Comparison of ENCODE assay signal across 8 cellular contexts in genomic region chr12:111596985-111597730, GRCh38. TPM values are rescaled to one million over a fixed set of nuclear protein-coding genes. Genes with fewer than 3 reads are reported as not detected.
A peak's percentile ranks its signal among the peaks of the same experiment; 100 is the strongest.
DNase-seq lines count a peak whose midpoint lies in the region; ATAC-seq, FAIRE-seq and TF ChIP-seq lines count a peak whose summit lies in the region.

No MANE protein-coding gene starts in this region.

- peaks cover 58% of the 10 kb centered on the region for H4K20me1 ChIP-seq in astrocyte (ENCODE audit: insufficient read depth, low read length)

- H3K27me3 ChIP-seq in HUES64 (ENCODE audit: insufficient read depth, low read length) (no peaks in the 10 kb centered on the region), astrocyte (ENCODE audit: insufficient read depth, low read length) (no peaks in the 10 kb centered on the region), right atrium auricular region (no peaks in the 10 kb centered on the region)

- H3K27me3 Mint-ChIP-seq in astrocyte (ENCODE audit: low read depth, unreplicated experiment), result no peaks in the 10 kb centered on the region

- no peak for ATAC-seq in GM19455 (IDR thresholded peaks at IDR 0.05; ENCODE audit: unreplicated experiment)

- peaks cover 80% of the 10 kb centered on the region for H3K79me2 ChIP-seq in astrocyte (ENCODE audit: insufficient read depth, low read length)

- peak overlapping the region; percentile 98 for H3K4me3 Mint-ChIP-seq in astrocyte (ENCODE audit: unreplicated experiment)

- H3K4me2 ChIP-seq in astrocyte (ENCODE audit: low read length), result peak overlapping the region; percentile 97

- no peak for FAIRE-seq in astrocyte (lab: Jason Lieb, UNC)

- H3K9me3 ChIP-seq in HUES64 (ENCODE audit: insufficient read depth, low read depth, low read length), result no peaks in the 10 kb centered on the region
- no peaks in the 10 kb centered on the region for H3K9me3 ChIP-seq in astrocyte (ENCODE audit: insufficient read depth, low read depth, low read length)
- no peaks in the 10 kb centered on the region for H3K9me3 ChIP-seq in right atrium auricular region

- H3K9ac ChIP-seq in HUES64 (ENCODE audit: low read depth, low read length) (peak overlapping the region; percentile 70), astrocyte (ENCODE audit: low read length) (peak overlapping the region; percentile 96)

- peak overlapping the region; percentile 66 for H2AFZ ChIP-seq in astrocyte (ENCODE audit: low read depth, low read length)

- TF ChIP-seq CTCF in astrocyte (IDR thresholded peaks at IDR 0.05; ENCODE audit: insufficient read depth, low read depth, low read length), result no peak
- no peak for TF ChIP-seq CTCF in right atrium auricular region (IDR thresholded peaks at IDR 0.05)

- H3K4me1 ChIP-seq in HUES64 (ENCODE audit: insufficient read depth, low read length), result peaks cover 26% of the 10 kb centered on the region
- H3K4me1 ChIP-seq in astrocyte (ENCODE audit: insufficient read depth, low read length), result peaks cover 12% of the 10 kb centered on the region
- peaks cover 0 to 46% of the 10 kb centered on the region in 2 donors for H3K4me1 ChIP-seq in right atrium auricular region

- WGBS in HUES64, result 3% methylated on average over 27 of the region's 27 CpGs

- H3K4me3 ChIP-seq in HUES64 (ENCODE audit: low read length) (peak overlapping the region; percentile 94), astrocyte (ENCODE audit: insufficient read depth, low read depth, low read length) (peak overlapping the region; percentile 88), right atrium auricular region (peak overlapping the region; percentile 92 to 96)

- no peaks in the 10 kb centered on the region for H3K9me3 Mint-ChIP-seq in astrocyte (ENCODE audit: unreplicated experiment)

- H3K27ac ChIP-seq in HUES64 (ENCODE audit: low read depth, low read length), result peak overlapping the region; percentile 78; the same call in 1 of the 2 replicates
- H3K27ac ChIP-seq in astrocyte (ENCODE audit: low read depth, low read length), result peak overlapping the region; percentile 99
- peak overlapping the region; percentile 93 to 96 for H3K27ac ChIP-seq in right atrium auricular region

- H3K27ac Mint-ChIP-seq in astrocyte (ENCODE audit: unreplicated experiment), result peak overlapping the region; percentile 96

- H3K36me3 Mint-ChIP-seq in astrocyte (ENCODE audit: low read depth, unreplicated experiment), result no peaks in the 10 kb centered on the region

- no peaks in the 10 kb centered on the region for H3K36me3 ChIP-seq in HUES64 (ENCODE audit: insufficient read depth, low read length)
- no peaks in the 10 kb centered on the region for H3K36me3 ChIP-seq in astrocyte (ENCODE audit: insufficient read depth, low read length)
- H3K36me3 ChIP-seq in right atrium auricular region, result no peaks in the 10 kb centered on the region

- peaks cover 26% of the 10 kb centered on the region for H3K4me1 Mint-ChIP-seq in astrocyte (ENCODE audit: low read depth, unreplicated experiment)

- DNase-seq in DMS 273 (lab: John Stamatoyannopoulos, UW; ENCODE audit: unreplicated experiment) (peak; percentile 75), RKO (ENCODE audit: low spot score) (peak; percentile 88), astrocyte (ENCODE audit: low read depth) (peak; percentile 64), right atrium auricular region (ENCODE audit: low spot score) (peak; percentile 62), pons (ENCODE audit: low spot score) (peak; percentile 68)
- no peak for DNase-seq in effector CD8-positive, alpha-beta T cell (lab: John Stamatoyannopoulos, UW)

RNA-seq across cellular contexts. Expression of gene ATXN2, which starts 2.0 kb away (rescaled TPM):
- polyA plus RNA-seq in HUES64 (2013, experiment 1 of 2), result 35.4 TPM
- polyA plus RNA-seq in HUES64 (2013, experiment 2 of 2), result 43.8 TPM
- total RNA-seq in astrocyte (58.0 and 63.0 TPM in 2 replicates), right atrium auricular region (10 to 100 TPM; 33.4 to 36.6 TPM)
